8 cellular contexts compared by ENCODE assay signal in the genomic region with DNA sequence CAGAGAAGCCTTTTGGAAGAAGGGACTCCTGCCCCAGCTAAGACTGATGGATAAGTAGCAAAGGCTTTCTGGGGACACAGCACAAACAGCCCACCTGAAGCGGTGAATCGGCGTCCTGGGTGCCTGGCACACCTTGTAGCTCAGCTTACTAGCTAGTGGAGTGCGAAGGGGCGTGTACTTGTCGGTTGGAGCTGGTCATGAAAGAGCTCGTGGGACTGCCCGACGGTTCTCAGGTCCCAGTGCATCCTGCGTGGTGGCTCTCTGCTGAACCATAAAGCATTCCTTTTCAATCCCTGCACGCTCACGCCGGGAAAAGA. TPM values are rescaled to one million over a fixed set of nuclear protein-coding genes. Genes with fewer than 3 reads are reported as not detected.
A peak's percentile ranks its signal among the peaks of the same experiment; 100 is the strongest.
DNase-seq lines count a peak whose midpoint lies in the region; ATAC-seq and TF ChIP-seq lines count a peak whose summit lies in the region.

No MANE protein-coding gene starts in this region.

- peaks cover 35% of the 10 kb centered on the region for H3K79me2 ChIP-seq in smooth muscle cell (ENCODE audit: low read depth)

- peak overlapping the region in 10 of 11 experiments; percentile 1 to 93 (median 88); a peak in 19 of 22 replicates for H3K27ac ChIP-seq in BLaER1 treated with 17β-estradiol and CSF1 and Interleukin-3, amounts not matched to agents 10 nM and 100 nM
- peak overlapping the region; percentile 88 for H3K27ac ChIP-seq in VCaP
- peak overlapping the region; percentile 91 to 97 for H3K27ac ChIP-seq in right atrium auricular region
- peak overlapping the region; percentile 84 for H3K27ac ChIP-seq in smooth muscle cell (ENCODE audit: low read depth)

- peak overlapping the region; percentile 78 for H2AFZ ChIP-seq in smooth muscle cell (ENCODE audit: low read depth)

- peak overlapping the region; percentile 78 to 95 (median 86) for H3K4me2 ChIP-seq in BLaER1 treated with 17β-estradiol and CSF1 and Interleukin-3, amounts not matched to agents 10 nM and 100 nM
- peak overlapping the region; percentile 97 for H3K4me2 ChIP-seq in smooth muscle cell

- H3K36me3 ChIP-seq in BLaER1 treated with 17β-estradiol and CSF1 and Interleukin-3, amounts not matched to agents 10 nM and 100 nM = no peaks in the 10 kb centered on the region
- no peaks in the 10 kb centered on the region for H3K36me3 ChIP-seq in right atrium auricular region
- H3K36me3 ChIP-seq in smooth muscle cell (ENCODE audit: low read depth) = no peaks in the 10 kb centered on the region

- H3K4me3 ChIP-seq in BLaER1 treated with 17β-estradiol and CSF1 and Interleukin-3, amounts not matched to agents 10 nM and 100 nM = peak overlapping the region; percentile 77 to 99 (median 96)
- H3K4me3 ChIP-seq in right atrium auricular region (peak overlapping the region; percentile 89 to 99), smooth muscle cell (peak overlapping the region; percentile 97)

- no peaks in the 10 kb centered on the region for H3K27me3 ChIP-seq in BLaER1 treated with 17β-estradiol and CSF1 and Interleukin-3, amounts not matched to agents 10 nM and 100 nM
- H3K27me3 ChIP-seq in right atrium auricular region (no peaks in the 10 kb centered on the region), smooth muscle cell (ENCODE audit: low read depth) (no peaks in the 10 kb centered on the region)

- 2% methylated on average over 13 of the region's 13 CpGs for WGBS in smooth muscle cell (ENCODE audit: low lambda C conversion rate)

- ATAC-seq in GM19025 (IDR thresholded peaks at IDR 0.05; ENCODE audit: low read depth, unreplicated experiment) = peak; percentile 12
- ATAC-seq in HG03159 (IDR thresholded peaks at IDR 0.05; ENCODE audit: unreplicated experiment) = peak; percentile 31

- peak overlapping the region; percentile 42 to 96 (median 92) for H3K9ac ChIP-seq in BLaER1 treated with 17β-estradiol and CSF1 and Interleukin-3, amounts not matched to agents 10 nM and 100 nM
- H3K9ac ChIP-seq in smooth muscle cell (ENCODE audit: low read depth) = peak overlapping the region; percentile 60

- H4K20me1 ChIP-seq in BLaER1 treated with 17β-estradiol and CSF1 and Interleukin-3, amounts not matched to agents 10 nM and 100 nM = peaks cover 0 to 33% (median 12%) of the 10 kb centered on the region in 11 experiments; a peak in 9 of 22 replicates
- H4K20me1 ChIP-seq in smooth muscle cell (ENCODE audit: low read depth) = peaks cover 25% of the 10 kb centered on the region

- H3K9me3 ChIP-seq in BLaER1 treated with 17β-estradiol and CSF1 and Interleukin-3, amounts not matched to agents 10 nM and 100 nM (replicated peaks in 1 of 11) = no peaks in the 10 kb centered on the region
- H3K9me3 ChIP-seq in right atrium auricular region (no peaks in the 10 kb centered on the region), smooth muscle cell (replicated peaks; ENCODE audit: low read depth) (no peaks in the 10 kb centered on the region)

- DNase-seq in right atrium auricular region (ENCODE audit: low spot score) (no peak), smooth muscle cell (lab: John Stamatoyannopoulos, UW; ENCODE audit: unreplicated experiment) (no peak), ecto neural progenitor cell (ENCODE audit: low spot score) (no peak), foreskin melanocyte (no peak)

- peaks cover 25 to 55% (median 31%) of the 10 kb centered on the region in 10 experiments for H3K4me1 ChIP-seq in BLaER1 treated with 17β-estradiol and CSF1 and Interleukin-3, amounts not matched to agents 10 nM and 100 nM
- peaks cover 0 to 51% of the 10 kb centered on the region in 2 donors for H3K4me1 ChIP-seq in right atrium auricular region
- peaks cover 15% of the 10 kb centered on the region for H3K4me1 ChIP-seq in smooth muscle cell (ENCODE audit: low read depth)

- no peaks in the 10 kb centered on the region for H3F3A ChIP-seq in smooth muscle cell (ENCODE audit: low read depth)

- TF ChIP-seq CTCF in VCaP (conservative IDR thresholded peaks at IDR 0.05) = no peak
- no peak for TF ChIP-seq CTCF in right atrium auricular region (IDR thresholded peaks at IDR 0.05)
- TF ChIP-seq CTCF in smooth muscle cell (IDR thresholded peaks at IDR 0.05; ENCODE audit: borderline replicate concordance, insufficient read depth, poor library complexity, severe bottlenecking) = no peak

RNA-seq across cellular contexts. Expression of a gene that starts 0.7 kb away (rescaled TPM):
- total RNA-seq in right atrium auricular region (10 to 100 TPM; 13.2 to 13.9 TPM), smooth muscle cell (20.2 and 22.6 TPM in 2 replicates)
- 12.9 and 18.1 TPM in 2 replicates for polyA plus RNA-seq in smooth muscle cell

RNA-seq across cellular contexts. Expression of a gene that starts 45.7 kb away (rescaled TPM):
- total RNA-seq in right atrium auricular region = 10 to 100 TPM in 1 of 2 donors, 1 to 10 TPM in 1; 2.7 to 27.7 TPM
- total RNA-seq in smooth muscle cell = 3.5 and 3.7 TPM in 2 replicates
- 1.5 and 1.8 TPM in 2 replicates for polyA plus RNA-seq in smooth muscle cell
